ENCODE assay signal across 23 cellular contexts in the genomic region with DNA sequence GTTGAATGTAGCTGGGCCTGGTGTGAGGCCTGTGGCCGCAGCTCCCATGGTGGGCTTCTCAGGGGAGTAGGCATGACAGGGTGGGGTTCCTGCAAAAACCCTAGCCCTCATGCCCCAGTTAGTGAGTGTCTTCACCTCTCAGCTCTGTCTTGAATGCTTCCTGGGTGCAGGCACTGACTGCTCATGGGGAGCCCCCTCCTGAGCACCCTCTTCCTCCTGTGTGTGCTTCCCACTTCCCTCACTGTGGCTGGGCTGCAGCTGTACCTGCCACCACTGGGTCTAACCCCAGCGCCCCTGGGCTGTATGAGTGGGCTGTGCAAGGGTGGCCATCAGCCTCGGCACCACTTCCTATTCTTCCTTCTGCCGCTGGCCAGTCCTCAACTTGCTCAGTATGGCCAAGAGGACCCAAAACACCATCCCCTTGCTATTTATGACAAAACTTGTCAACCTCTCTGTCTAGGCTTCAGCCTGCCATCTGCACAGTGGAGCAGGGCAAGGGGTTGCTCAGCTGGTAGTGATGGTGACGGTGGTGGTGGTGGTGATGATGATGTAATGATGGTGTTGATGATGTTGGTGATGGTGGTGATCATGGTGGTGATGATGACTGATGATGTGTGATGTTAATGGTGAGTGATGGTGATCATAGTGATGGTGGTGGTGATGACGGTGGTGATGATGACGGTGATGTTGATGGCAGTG.
DNase-seq lines count a peak whose midpoint lies in the region; ATAC-seq, FAIRE-seq and TF ChIP-seq lines count a peak whose summit lies in the region.
"Had no signal": no experiment of that assay in that cellular context is flagged by ENCODE, and none has a peak within 500 bp of the region (broad histone marks: within the 10 kb centered on the region; RNA-seq: fewer than 3 reads in every experiment).

No MANE protein-coding gene starts in this region.

- no peaks in the 10 kb centered on the region for H3K9me3 ChIP-seq in CD8-positive, alpha-beta T cell (ENCODE audit: low read length)
- H3K9me3 ChIP-seq in naive thymus-derived CD4-positive, alpha-beta T cell (ENCODE audit: control insufficient read depth in 2 of 3, low read length in 3 of 3): no peaks in the 10 kb centered on the region
- H3K9me3 ChIP-seq: prostate gland, SK-N-SH had no signal

- intact Hi-C loops in CD8-positive, alpha-beta T cell (cut with DNase I, micrococcal nuclease): loop anchor here (5.0 to 10.0 kb wide), 3 partner anchors 49 to 69 kb away; a partner anchor contains a TSS
- intact Hi-C loops in activated T-helper 2 cell treated with anti-CD3 and anti-CD28 coated beads, Interferon-gamma antibody, Interleukin-2, Interleukin-4, amounts not matched to agents 10 μg/mL and 5 μg/mL and 100 μg/mL, durations not matched to agents 14 hours and 24 hours and 36 hours (cut with micrococcal nuclease): loop anchor here (5.0 to 10.0 kb wide), 3 partner anchors 49 to 326 kb away; a partner anchor contains a TSS
- intact Hi-C loops in naive thymus-derived CD4-positive, alpha-beta T cell (cut with micrococcal nuclease): loop anchor here (5.0 kb wide), 2 partner anchors 49 to 66 kb away; a partner anchor contains a TSS

- POLR2A ChIA-PET in CD8-positive, alpha-beta T cell (lab: Charles Lee): no interaction called here
- POLR2A ChIA-PET in naive thymus-derived CD4-positive, alpha-beta T cell (lab: Charles Lee): interaction anchor here (1.5 kb wide), 1 partner anchor 13 kb away, joined by 4 read pairs; no protein-coding TSS in a partner anchor

- ATAC-seq in CD8-positive, alpha-beta T cell: no peak
- ATAC-seq in naive thymus-derived CD4-positive, alpha-beta T cell: no peak
- no peak for ATAC-seq in GM21515 (IDR thresholded peaks at IDR 0.05; ENCODE audit: unreplicated experiment)

- peak in 1 of 7 experiments; percentile 49 for DNase-seq in CD8-positive, alpha-beta T cell
- no peak for DNase-seq in GM19239 (ENCODE audit: insufficient read length, low spot score)
- no peak for DNase-seq in activated T-helper 2 cell treated with anti-CD3 and anti-CD28 coated beads, Interferon-gamma antibody, Interleukin-2, Interleukin-4, amounts not matched to agents 10 μg/mL and 5 μg/mL and 100 μg/mL, durations not matched to agents 14 hours and 24 hours and 36 hours (ENCODE audit: low spot score)
- no peak for DNase-seq in naive thymus-derived CD4-positive, alpha-beta T cell
- no peak for DNase-seq in H4 (ENCODE audit: low spot score)
- DNase-seq in activated effector memory CD4-positive, alpha-beta T cell treated with anti-CD3 and anti-CD28 coated beads, Interleukin-2, amount 50 U/mL, for 16 hours: no peak
- DNase-seq in DMS114 treated with DMSO at 0.1 percent for 48 hours (lab: John Stamatoyannopoulos, UW; ENCODE audit: unreplicated experiment): no peak
- DNase-seq: activated gamma-delta T cell; DMS153; HCEC 1CT; KBM-7; NCI-H1092; NCI-H774; nephron progenitor cell; Peyer's patch; SK-N-SH; small intestine; stimulated activated CD4-positive, alpha-beta T cell treated with anti-CD3 and anti-CD28 coated beads, Interleukin-4, amount 100 ng/mL, for 4 hours; stimulated activated CD8-positive, alpha-beta memory T cell treated with anti-CD3 and anti-CD28 coated beads, Interleukin-4, amount 100 ng/mL, for 48 hours had no signal

- peak overlapping the region; percentile 19 for H3K4me3 Mint-ChIP-seq in CD8-positive, alpha-beta T cell
- H3K4me3 Mint-ChIP-seq in activated T-helper 2 cell treated with anti-CD3 and anti-CD28 coated beads, Interferon-gamma antibody, Interleukin-2, Interleukin-4, amounts not matched to agents 10 μg/mL and 5 μg/mL and 100 μg/mL, durations not matched to agents 14 hours and 24 hours and 36 hours (ENCODE audit: low read depth): peak overlapping the region; percentile 47
- H3K4me3 Mint-ChIP-seq in naive thymus-derived CD4-positive, alpha-beta T cell: peak overlapping the region in 8 of 10 donors; percentile 0 to 42 (median 16)
- H3K4me3 Mint-ChIP-seq: nephron progenitor cell had no signal

- peak overlapping the region; percentile 36 for H3K27ac ChIP-seq in CD8-positive, alpha-beta T cell (ENCODE audit: low read depth, low read length)
- peak overlapping the region; percentile 79 for H3K27ac ChIP-seq in naive thymus-derived CD4-positive, alpha-beta T cell (ENCODE audit: low read depth, low read length)
- H3K27ac ChIP-seq: coronary artery, prostate gland had no signal

- H3K4me1 ChIP-seq in CD8-positive, alpha-beta T cell (ENCODE audit: insufficient read depth, low read length): peaks cover 75% of the 10 kb centered on the region
- peaks cover 62 to 63% of the 10 kb centered on the region in 2 donors for H3K4me1 ChIP-seq in naive thymus-derived CD4-positive, alpha-beta T cell (ENCODE audit: control insufficient read depth in 2 of 2, insufficient read depth in 2 of 2, low read length in 2 of 2)

- no peaks in the 10 kb centered on the region for H3K36me3 ChIP-seq in CD8-positive, alpha-beta T cell (ENCODE audit: insufficient read depth, low read length)
- no peaks in the 10 kb centered on the region for H3K36me3 ChIP-seq in naive thymus-derived CD4-positive, alpha-beta T cell (ENCODE audit: control insufficient read depth in 2 of 3, insufficient read depth in 3 of 3, low read length in 3 of 3)
- H3K36me3 ChIP-seq: Peyer's patch, prostate gland had no signal

- TF ChIP-seq CTCF in CD8-positive, alpha-beta T cell (IDR thresholded peaks at IDR 0.05): no peak

- H3K27me3 Mint-ChIP-seq in CD8-positive, alpha-beta T cell (ENCODE audit: low read depth): no peaks in the 10 kb centered on the region
- H3K27me3 Mint-ChIP-seq in activated T-helper 2 cell treated with anti-CD3 and anti-CD28 coated beads, Interferon-gamma antibody, Interleukin-2, Interleukin-4, amounts not matched to agents 10 μg/mL and 5 μg/mL and 100 μg/mL, durations not matched to agents 14 hours and 24 hours and 36 hours (ENCODE audit: low read depth): no peaks in the 10 kb centered on the region
- peaks cover 0 to 3% (median 0%) of the 10 kb centered on the region in 5 donors for H3K27me3 Mint-ChIP-seq in naive thymus-derived CD4-positive, alpha-beta T cell

- peak; percentile 35 for FAIRE-seq in GM19239 (lab: Jason Lieb, UNC)
- FAIRE-seq: small intestine had no signal

- no peaks in the 10 kb centered on the region for H3K36me3 Mint-ChIP-seq in CD8-positive, alpha-beta T cell
- peaks cover 9% of the 10 kb centered on the region for H3K36me3 Mint-ChIP-seq in activated T-helper 2 cell treated with anti-CD3 and anti-CD28 coated beads, Interferon-gamma antibody, Interleukin-2, Interleukin-4, amounts not matched to agents 10 μg/mL and 5 μg/mL and 100 μg/mL, durations not matched to agents 14 hours and 24 hours and 36 hours (ENCODE audit: low read depth)
- H3K36me3 Mint-ChIP-seq in naive thymus-derived CD4-positive, alpha-beta T cell: peaks cover 0 to 5% (median 0%) of the 10 kb centered on the region in 5 donors

- no peak overlapping the region for H3K4me3 ChIP-seq in CD8-positive, alpha-beta T cell (ENCODE audit: low read depth, low read length)
- no peak overlapping the region for H3K4me3 ChIP-seq in naive thymus-derived CD4-positive, alpha-beta T cell (ENCODE audit: low read length)
- H3K4me3 ChIP-seq: coronary artery, lung, Peyer's patch, prostate gland had no signal

- peak overlapping the region; percentile 98 for H3K27ac Mint-ChIP-seq in CD8-positive, alpha-beta T cell
- H3K27ac Mint-ChIP-seq in activated T-helper 2 cell treated with anti-CD3 and anti-CD28 coated beads, Interferon-gamma antibody, Interleukin-2, Interleukin-4, amounts not matched to agents 10 μg/mL and 5 μg/mL and 100 μg/mL, durations not matched to agents 14 hours and 24 hours and 36 hours: no peak overlapping the region
- peak overlapping the region in 8 of 9 donors; percentile 14 to 96 (median 85) for H3K27ac Mint-ChIP-seq in naive thymus-derived CD4-positive, alpha-beta T cell
- H3K27ac Mint-ChIP-seq: nephron progenitor cell had no signal

- H3K9me3 Mint-ChIP-seq in CD8-positive, alpha-beta T cell: peaks cover 4% of the 10 kb centered on the region
- H3K9me3 Mint-ChIP-seq in activated T-helper 2 cell treated with anti-CD3 and anti-CD28 coated beads, Interferon-gamma antibody, Interleukin-2, Interleukin-4, amounts not matched to agents 10 μg/mL and 5 μg/mL and 100 μg/mL, durations not matched to agents 14 hours and 24 hours and 36 hours: peaks cover 5% of the 10 kb centered on the region
- H3K9me3 Mint-ChIP-seq in naive thymus-derived CD4-positive, alpha-beta T cell: peaks cover 0 to 8% (median 0%) of the 10 kb centered on the region in 11 donors
- H3K9me3 Mint-ChIP-seq: nephron progenitor cell had no signal

- CTCF ChIA-PET in CD8-positive, alpha-beta T cell (lab: Charles Lee): interaction anchor here (0.8 to 1.6 kb wide), 2 partner anchors 13 to 49 kb away, joined by 3 to 4 read pairs; no protein-coding TSS in a partner anchor
- CTCF ChIA-PET in naive thymus-derived CD4-positive, alpha-beta T cell (lab: Charles Lee): no interaction called here

- peaks cover 62% of the 10 kb centered on the region for H3K4me1 Mint-ChIP-seq in CD8-positive, alpha-beta T cell (ENCODE audit: low read depth)
- peaks cover 51% of the 10 kb centered on the region for H3K4me1 Mint-ChIP-seq in activated T-helper 2 cell treated with anti-CD3 and anti-CD28 coated beads, Interferon-gamma antibody, Interleukin-2, Interleukin-4, amounts not matched to agents 10 μg/mL and 5 μg/mL and 100 μg/mL, durations not matched to agents 14 hours and 24 hours and 36 hours (ENCODE audit: low read depth)
- peaks cover 40 to 75% (median 57%) of the 10 kb centered on the region in 7 donors for H3K4me1 Mint-ChIP-seq in naive thymus-derived CD4-positive, alpha-beta T cell

- no peaks in the 10 kb centered on the region for H3K27me3 ChIP-seq in CD8-positive, alpha-beta T cell (ENCODE audit: insufficient read depth, low read length)
- H3K27me3 ChIP-seq in naive thymus-derived CD4-positive, alpha-beta T cell (ENCODE audit: control insufficient read depth in 2 of 2, insufficient read depth in 2 of 2, low read length in 2 of 2): no peaks in the 10 kb centered on the region
- H3K27me3 ChIP-seq: Peyer's patch had no signal
